ENCODE assay signal across 8 cellular contexts in genomic region chr19:15551183-15552004, GRCh38. TPM values are rescaled to one million over a fixed set of nuclear protein-coding genes. Genes with fewer than 3 reads are reported as not detected.
A peak's percentile ranks its signal among the peaks of the same experiment; 100 is the strongest.
DNase-seq lines count a peak whose midpoint lies in the region; ATAC-seq and TF ChIP-seq lines count a peak whose summit lies in the region.

No MANE protein-coding gene starts in this region.

- H3K36me3 Mint-ChIP-seq in osteocyte (ENCODE audit: unreplicated experiment): no peaks in the 10 kb centered on the region

- H3K27ac ChIP-seq in AG04450 (ENCODE audit: low read depth, low read length) (no peak overlapping the region), HL-60 (replicated peaks) (no peak overlapping the region)

- H3K27ac Mint-ChIP-seq in osteocyte (ENCODE audit: unreplicated experiment): no peak overlapping the region

- DNase-seq in AG04450 (ENCODE audit: low read depth, low spot score) (no peak), HL-60 (ENCODE audit: low read depth in 1 of 2, low spot score in 1 of 2) (no peak), erythroblast (lab: John Stamatoyannopoulos, UW) (peak; percentile 22 to 47), osteocyte (ENCODE audit: extremely low spot score, unreplicated experiment) (no peak)
- DNase-seq in activated CD4-positive, alpha-beta T cell treated with anti-CD3 and anti-CD28 coated beads, Interleukin-2, amount 50 U/mL, for 48 hours: peak; percentile 69 to 73

- CTCF ChIA-PET in AG04450 (lab: Charles Lee): interaction anchor here (0.5 to 1.4 kb wide), 3 partner anchors 30 to 1163 kb away, joined by 3 to 6 read pairs (median 4); partner anchors contain the start of gene AKAP8L

- H3K27me3 ChIP-seq in AG04450 (ENCODE audit: control insufficient read depth, insufficient read depth, low read length) (peaks cover 5% of the 10 kb centered on the region), HL-60 (ENCODE audit: insufficient read depth, poor library complexity, severe bottlenecking) (peaks cover 8% of the 10 kb centered on the region), skeletal muscle satellite cell (ENCODE audit: control insufficient read depth, insufficient read depth, low read length) (peaks cover 9% of the 10 kb centered on the region)

- peaks cover 10% of the 10 kb centered on the region for H3K4me1 Mint-ChIP-seq in osteocyte (ENCODE audit: unreplicated experiment)

- no peak for TF ChIP-seq POLR2A in erythroblast (IDR thresholded peaks at IDR 0.05; ENCODE audit: low read length)

- peak overlapping the region; percentile 41 for H3K4me2 ChIP-seq in skeletal muscle satellite cell (ENCODE audit: low read length)

- H3K9me3 ChIP-seq in AG04450 (ENCODE audit: control insufficient read depth, insufficient read depth, low read length): peaks cover 8% of the 10 kb centered on the region; the same call in 1 of the 2 replicates
- no peaks in the 10 kb centered on the region for H3K9me3 ChIP-seq in skeletal muscle satellite cell (replicated peaks; ENCODE audit: low read length)

- H3K4me1 ChIP-seq in skeletal muscle satellite cell (ENCODE audit: control insufficient read depth, insufficient read depth, low read length): peaks cover 8% of the 10 kb centered on the region

- ATAC-seq in GM18520 (IDR thresholded peaks at IDR 0.05; ENCODE audit: unreplicated experiment): no peak
- ATAC-seq in GM19035 (IDR thresholded peaks at IDR 0.05; ENCODE audit: unreplicated experiment): no peak

- TF ChIP-seq CTCF in AG04450 (IDR thresholded peaks at IDR 0.05; ENCODE audit: low read depth, low read length) (no peak), HL-60 (IDR thresholded peaks at IDR 0.05; ENCODE audit: insufficient read depth, low read length) (no peak), osteocyte (IDR thresholded peaks at IDR 0.05) (no peak)

- H3K4me3 ChIP-seq in AG04450 (ENCODE audit: low read depth, low read length): peak overlapping the region; percentile 27; the same call in 1 of the 2 replicates
- H3K4me3 ChIP-seq in HL-60 (replicated peaks; ENCODE audit: insufficient read depth, low read length): peak overlapping the region; percentile 7
- H3K4me3 ChIP-seq in skeletal muscle satellite cell (ENCODE audit: low read length): peak overlapping the region; percentile 30

- peaks cover 18% of the 10 kb centered on the region for H3K27me3 Mint-ChIP-seq in osteocyte (ENCODE audit: unreplicated experiment)

- no peaks in the 10 kb centered on the region for H3K36me3 ChIP-seq in skeletal muscle satellite cell (ENCODE audit: insufficient read depth, low read length)

- POLR2A ChIA-PET in AG04450 (lab: Yijun Ruan, JAX): interaction anchor here (0.6 to 1.0 kb wide), 2 partner anchors 99 to 147 kb away, joined by 3 read pairs; no protein-coding TSS in a partner anchor

- H3K9ac ChIP-seq in skeletal muscle satellite cell (ENCODE audit: low read depth, low read length): no peak overlapping the region

- H3K4me3 Mint-ChIP-seq in osteocyte (ENCODE audit: unreplicated experiment): no peak overlapping the region

- H3K9me3 Mint-ChIP-seq in osteocyte (ENCODE audit: unreplicated experiment): no peaks in the 10 kb centered on the region

RNA-seq across cellular contexts. Expression of gene CYP4F22, which starts 43.1 kb away (rescaled TPM):
- not detected in 2 replicates for polyA plus RNA-seq in AG04450 (2011; rRNA removed)
- not detected in 2 replicates for polyA minus RNA-seq in AG04450 (2011; rRNA and poly(A)+ RNA removed)
- not detected in 2 replicates for total RNA-seq in skeletal muscle satellite cell (2012; rRNA removed)
- not detected in 2 replicates for total RNA-seq in osteocyte

Comparison
In these comparisons a context has a peak if more than half of its experiments do, and no peak if none do; other contexts are left out.
1. DNase-seq: peak in activated CD4-positive, alpha-beta T cell treated with anti-CD3 and anti-CD28 coated beads, Interleukin-2, amount 50 U/mL, for 48 hours (2 of 2) and erythroblast (2 of 2); none in AG04450 (single experiment), HL-60 (0 of 2) and osteocyte (single experiment).
2. Peak in every context shown above with its lines, with median percentiles within 50 percentile points of each other: H3K4me3 ChIP-seq.